In genomic region chr11:115364892-115365291, GRCh38 we compare ENCODE assay signal across 1 cellular context.
TF ChIP-seq lines count a peak whose summit lies in the region.

No MANE protein-coding gene starts in this region.

TF ChIP-seq in IMR-90, 13 proteins besides CTCF, POLR2A, EP300 and RAD21 (continued from another document):
- TF ChIP-seq, protein P1, sequence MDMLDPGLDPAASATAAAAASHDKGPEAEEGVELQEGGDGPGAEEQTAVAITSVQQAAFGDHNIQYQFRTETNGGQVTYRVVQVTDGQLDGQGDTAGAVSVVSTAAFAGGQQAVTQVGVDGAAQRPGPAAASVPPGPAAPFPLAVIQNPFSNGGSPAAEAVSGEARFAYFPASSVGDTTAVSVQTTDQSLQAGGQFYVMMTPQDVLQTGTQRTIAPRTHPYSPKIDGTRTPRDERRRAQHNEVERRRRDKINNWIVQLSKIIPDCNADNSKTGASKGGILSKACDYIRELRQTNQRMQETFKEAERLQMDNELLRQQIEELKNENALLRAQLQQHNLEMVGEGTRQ (IDR thresholded peaks at IDR 0.05; ENCODE audit: low read depth, low read length) = no peak
